16 cellular contexts compared by ENCODE assay signal in genomic region chr18:74528913-74529312, GRCh38.
"Had no signal": no experiment of that assay in that cellular context is flagged by ENCODE, and none has a peak within 500 bp of the region (broad histone marks: within the 10 kb centered on the region; RNA-seq: fewer than 3 reads in every experiment).

No MANE protein-coding gene starts in this region.

- DNase-seq: activated CD4-positive, alpha-beta T cell treated with anti-CD3 and anti-CD28 coated beads for 48 hours; activated CD8-positive, alpha-beta memory T cell treated with anti-CD3 and anti-CD28 coated beads, Interleukin-2, amount 50 U/mL, for 48 hours; activated CD8-positive, alpha-beta T cell treated with anti-CD3 and anti-CD28 coated beads, Interleukin-2, amount 10 ng/mL, durations not matched to agents 7 days and 5 days; activated naive CD4-positive, alpha-beta T cell; activated naive CD8-positive, alpha-beta T cell treated with anti-CD3 and anti-CD28 coated beads, Interleukin-2, amount 50 U/mL, for 24 hours; effector CD8-positive, alpha-beta T cell; left lung; natural killer cell; stimulated activated CD4-positive, alpha-beta T cell treated with anti-CD3 and anti-CD28 coated beads, Interleukin-1b, Interleukin-23, amount 100 ng/mL, for 48 hours; upper lobe of left lung; WERI-Rb-1 had no signal

- ATAC-seq: activated CD8-positive, alpha-beta T cell treated with anti-CD3 and anti-CD28 coated beads, Interleukin-2, amount 10 ng/mL, durations not matched to agents 7 days and 5 days; activated naive CD8-positive, alpha-beta T cell treated with anti-CD3 and anti-CD28 coated beads, Interleukin-2, amount 50 U/mL, for 24 hours; left lung; natural killer cell; right lobe of liver; stimulated activated memory B cell treated with anti-CD40 and anti-IgM and Interleukin-4, amounts not matched to agents 10 μg/mL and 1 μg/mL and 100 μg/mL, for 72 hours had no signal

- H3K27ac ChIP-seq: cardiac muscle cell, coronary artery, left lung, right lobe of liver, spleen, upper lobe of left lung, WERI-Rb-1 had no signal
